In the genomic region with DNA sequence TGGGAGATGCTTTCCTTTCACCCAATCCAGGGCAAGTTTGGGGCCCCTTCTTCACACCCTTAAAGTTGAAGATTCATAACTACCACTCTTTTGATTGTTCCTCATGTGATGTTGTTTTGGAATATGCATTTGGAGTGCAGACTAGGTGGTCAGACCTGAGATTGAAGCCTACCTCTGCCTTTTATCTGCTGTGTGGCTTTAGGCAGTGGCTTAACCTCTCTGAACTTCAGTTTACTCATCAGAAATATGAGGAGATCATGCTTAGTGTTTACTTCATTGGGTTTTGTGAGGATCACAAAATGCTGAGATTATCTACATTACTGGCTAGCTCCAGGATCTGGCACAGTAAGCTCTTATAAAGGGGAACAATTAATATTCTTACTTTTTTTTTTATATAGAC, we compare ENCODE assay signal across 33 cellular contexts. TPM values are rescaled to one million over a fixed set of nuclear protein-coding genes. Genes with fewer than 3 reads are reported as not detected.
"Had no signal": no experiment of that assay in that cellular context is flagged by ENCODE, and none has a peak within 500 bp of the region (broad histone marks: within the 10 kb centered on the region; RNA-seq: fewer than 3 reads in every experiment).

No MANE protein-coding gene starts in this region.

- H3K27me3 ChIP-seq: pancreas, right atrium auricular region, testis, tibial nerve, upper lobe of left lung, vagina had no signal

- H3K36me3 ChIP-seq: neutrophil, pancreas, prostate gland, right atrium auricular region, sigmoid colon, suprapubic skin, tibial nerve, upper lobe of left lung, vagina had no signal

- H3K4me1 Mint-ChIP-seq: stimulated activated naive CD8-positive, alpha-beta T cell treated with anti-CD3 and anti-CD28 coated beads, Interleukin-15, amount 100 ng/mL, for 72 hours had no signal

- H3K4me3 ChIP-seq: pancreas, prostate gland, right atrium auricular region, sigmoid colon, suprapubic skin, testis, tibial nerve, upper lobe of left lung, vagina had no signal

- FAIRE-seq: pancreas, small intestine, urothelium cell line had no signal

- H3K4me3 Mint-ChIP-seq: naive B cell; naive thymus-derived CD8-positive, alpha-beta T cell; natural killer cell treated with Interleukin-12 subunit alpha and Interleukin-12 subunit beta and Interleukin-15 and Interleukin-18, amount 100 ng/mL, for 72 hours; nephron progenitor cell; neural crest cell; stimulated activated effector memory CD8-positive, alpha-beta T cell treated with anti-CD3 and anti-CD28 coated beads, Interleukin-12 subunit alpha, Interleukin-12 subunit beta, amount 100 ng/mL, for 72 hours; stimulated activated naive CD8-positive, alpha-beta T cell treated with anti-CD3 and anti-CD28 coated beads, Interleukin-15, amount 100 ng/mL, for 72 hours had no signal

- H3K4me1 ChIP-seq: sigmoid colon, testis, vagina had no signal

- ATAC-seq: naive thymus-derived CD8-positive, alpha-beta T cell; natural killer cell treated with Interleukin-12 subunit alpha and Interleukin-12 subunit beta and Interleukin-15 and Interleukin-18, amount 100 ng/mL, for 72 hours; pancreas; stimulated activated effector memory CD8-positive, alpha-beta T cell treated with anti-CD3 and anti-CD28 coated beads, Interleukin-12 subunit alpha, Interleukin-12 subunit beta, amount 100 ng/mL, for 72 hours; stimulated activated naive CD8-positive, alpha-beta T cell treated with anti-CD3 and anti-CD28 coated beads, Interleukin-15, amount 100 ng/mL, for 72 hours; stimulated activated naive CD8-positive, alpha-beta T cell treated with anti-CD3 and anti-CD28 coated beads, Interleukin-15, Interleukin-2, amounts not matched to agents 100 U/mL and 50 U/mL, for 24 hours had no signal

- DNase-seq: naive B cell; naive thymus-derived CD8-positive, alpha-beta T cell; nephron progenitor cell; nucleus accumbens; pancreas; retina; sigmoid colon; small intestine; stimulated activated CD4-positive, alpha-beta T cell treated with anti-CD3 and anti-CD28 coated beads, Interleukin-15, amount 100 ng/mL, for 24 hours; stimulated activated CD4-positive, alpha-beta T cell treated with anti-CD3 and anti-CD28 coated beads, Interleukin-2, amount 100 ng/mL, for 24 hours; stimulated activated CD4-positive, alpha-beta T cell treated with anti-CD3 and anti-CD28 coated beads, Interleukin-2, amount 100 ng/mL, for 48 hours; stimulated activated CD4-positive, alpha-beta T cell treated with anti-CD3 and anti-CD28 coated beads, Interleukin-4, amount 100 ng/mL, for 24 hours; stimulated activated naive CD4-positive, alpha-beta T cell; stimulated activated naive CD8-positive, alpha-beta T cell treated with anti-CD3 and anti-CD28 coated beads, Interleukin-15, amount 100 ng/mL, for 72 hours; stimulated activated naive CD8-positive, alpha-beta T cell treated with anti-CD3 and anti-CD28 coated beads, Interleukin-15, Interleukin-2, amounts not matched to agents 100 U/mL and 50 U/mL, for 24 hours; substantia nigra; testis; trophoblast cell; upper lobe of left lung had no signal

- H3K9me3 ChIP-seq: neutrophil, pancreas, prostate gland, right atrium auricular region, sigmoid colon, suprapubic skin, testis, tibial nerve, upper lobe of left lung, vagina had no signal

- H3K27ac ChIP-seq: neutrophil, pancreas, right atrium auricular region, sigmoid colon, suprapubic skin, testis, tibial nerve, vagina had no signal

- H3K27ac Mint-ChIP-seq: naive thymus-derived CD8-positive, alpha-beta T cell; natural killer cell treated with Interleukin-12 subunit alpha and Interleukin-12 subunit beta and Interleukin-15 and Interleukin-18, amount 100 ng/mL, for 72 hours; stimulated activated effector memory CD8-positive, alpha-beta T cell treated with anti-CD3 and anti-CD28 coated beads, Interleukin-12 subunit alpha, Interleukin-12 subunit beta, amount 100 ng/mL, for 72 hours; stimulated activated naive CD8-positive, alpha-beta T cell treated with anti-CD3 and anti-CD28 coated beads, Interleukin-15, amount 100 ng/mL, for 72 hours had no signal

- H3K36me3 Mint-ChIP-seq: naive thymus-derived CD8-positive, alpha-beta T cell had no signal

RNA-seq across cellular contexts. Expression of a gene that starts 26.4 kb away (rescaled TPM):
- total RNA-seq: naive thymus-derived CD8-positive, alpha-beta T cell; natural killer cell treated with Interleukin-12 subunit alpha and Interleukin-12 subunit beta and Interleukin-15 and Interleukin-18, amount 100 ng/mL, for 72 hours; neural crest cell; omental fat pad; posterior vena cava; right atrium auricular region; skeletal muscle tissue; ureter; vagina had no signal
- polyA plus RNA-seq: naive thymus-derived CD8-positive, alpha-beta T cell; sigmoid colon; small intestine had no signal
